ENCODE assay signal across 24 cellular contexts in the genomic region with DNA sequence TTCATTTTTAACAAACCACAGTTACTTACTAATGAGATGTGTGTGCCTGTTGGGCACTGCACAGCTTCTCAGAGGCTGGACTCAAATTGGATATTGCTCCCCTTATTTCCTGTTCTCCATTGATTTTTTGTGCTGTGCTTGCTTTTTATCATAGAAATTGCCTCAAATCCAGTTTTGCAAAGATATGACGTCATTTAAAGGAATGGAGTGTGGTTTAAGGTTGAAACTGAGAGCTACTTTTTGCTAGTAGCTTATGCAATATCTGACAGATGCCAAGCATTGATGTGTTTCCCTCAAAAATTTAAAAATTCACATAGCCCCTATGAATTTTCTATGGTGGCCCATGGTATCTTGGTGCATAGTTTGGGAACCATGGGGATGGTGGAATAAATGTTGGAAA. TPM values are rescaled to one million over a fixed set of nuclear protein-coding genes. Genes with fewer than 3 reads are reported as not detected.
DNase-seq lines count a peak whose midpoint lies in the region; ATAC-seq, FAIRE-seq and TF ChIP-seq lines count a peak whose summit lies in the region.
"Had no signal": no experiment of that assay in that cellular context is flagged by ENCODE, and none has a peak within 500 bp of the region (broad histone marks: within the 10 kb centered on the region; RNA-seq: fewer than 3 reads in every experiment).

No MANE protein-coding gene starts in this region.

- H3K27me3 Mint-ChIP-seq in glutamatergic neuron (ENCODE audit: unreplicated experiment) (peaks cover 8% of the 10 kb centered on the region), T-helper 17 cell (peaks cover 32% of the 10 kb centered on the region)
- H3K27me3 Mint-ChIP-seq: brain had no signal

- peak; percentile 78 for DNase-seq in AG10803 (ENCODE audit: low read depth)
- DNase-seq in IMR-90 = peak; percentile 52
- peak; percentile 47 for DNase-seq in astrocyte of the hippocampus (ENCODE audit: low read depth, low spot score)
- DNase-seq in glutamatergic neuron = no peak
- no peak for DNase-seq in RCC 7860 (ENCODE audit: low spot score)
- DNase-seq in T-helper 17 cell = no peak
- no peak for DNase-seq in DMS114 treated with DMSO at 0.1 percent for 48 hours (lab: John Stamatoyannopoulos, UW; ENCODE audit: unreplicated experiment)
- DNase-seq: activated CD4-positive, alpha-beta T cell treated with anti-CD3 and anti-CD28 coated beads, Interleukin-2, amount 50 U/mL, for 1 hour; activated naive CD8-positive, alpha-beta T cell treated with anti-CD3 and anti-CD28 coated beads for 36 hours; CD4-positive, alpha-beta T cell; colonic mucosa; effector memory CD8-positive, alpha-beta T cell; kidney; natural killer cell; NCI-H2029 treated with DMSO at 0.1 percent for 48 hours; NCI-H2227 treated with DMSO at 0.1 percent for 48 hours; NCI-H69 had no signal

- H3K56ac ChIP-seq in IMR-90 (ENCODE audit: extremely low read depth, insufficient read depth, low read length) = no peak overlapping the region

- no peak overlapping the region for H3K18ac ChIP-seq in IMR-90 (ENCODE audit: low read depth, low read length)

- H2BK120ac ChIP-seq in IMR-90 (ENCODE audit: low read depth, low read length) = no peak overlapping the region

- POLR2A ChIA-PET in IMR-90 (lab: Charles Lee; ENCODE audit: unreplicated experiment) = no interaction called here

- no peak overlapping the region for H2BK15ac ChIP-seq in IMR-90 (ENCODE audit: low read depth, low read length)

- ATAC-seq in IMR-90 (ENCODE audit: low read depth) = no peak
- no peak for ATAC-seq in T-helper 17 cell
- ATAC-seq in HG02759 (IDR thresholded peaks at IDR 0.05; ENCODE audit: unreplicated experiment) = no peak
- ATAC-seq: effector memory CD8-positive, alpha-beta T cell; natural killer cell; SK-N-SH treated with all-trans-retinoic acid at 6 μM for 48 hours; stimulated activated effector memory CD8-positive, alpha-beta T cell treated with anti-CD3 and anti-CD28 coated beads, Interleukin-12 subunit alpha, Interleukin-12 subunit beta, amount 100 ng/mL, for 72 hours; WTC11 had no signal

- H2AK9ac ChIP-seq in IMR-90 (replicated peaks; ENCODE audit: low read depth, low read length, poor library complexity) = no peak overlapping the region

- H3K79me1 ChIP-seq in IMR-90 (ENCODE audit: low read depth in 1 of 2, low read length in 2 of 2) = no peaks in the 10 kb centered on the region

- H3K4me1 Mint-ChIP-seq in glutamatergic neuron (ENCODE audit: low read depth, unreplicated experiment) (peaks cover 64% of the 10 kb centered on the region), T-helper 17 cell (no peaks in the 10 kb centered on the region)
- H3K4me1 Mint-ChIP-seq: activated naive CD8-positive, alpha-beta T cell treated with anti-CD3 and anti-CD28 coated beads for 36 hours; natural killer cell; stimulated activated effector memory CD8-positive, alpha-beta T cell treated with anti-CD3 and anti-CD28 coated beads, Interleukin-12 subunit alpha, Interleukin-12 subunit beta, amount 100 ng/mL, for 72 hours had no signal

- H3K36me3 Mint-ChIP-seq in glutamatergic neuron (ENCODE audit: unreplicated experiment) (peaks cover 5% of the 10 kb centered on the region), T-helper 17 cell (ENCODE audit: low read depth) (no peaks in the 10 kb centered on the region)
- H3K36me3 Mint-ChIP-seq: activated naive CD8-positive, alpha-beta T cell treated with anti-CD3 and anti-CD28 coated beads for 36 hours; natural killer cell; stimulated activated effector memory CD8-positive, alpha-beta T cell treated with anti-CD3 and anti-CD28 coated beads, Interleukin-12 subunit alpha, Interleukin-12 subunit beta, amount 100 ng/mL, for 72 hours had no signal

- in situ Hi-C loops in IMR-90 (cut with MboI; ENCODE audit: low sequenced_read_pairs) = no loop called here

- no peaks in the 10 kb centered on the region; the same call in 1 of the 2 replicates for H3K9me1 ChIP-seq in IMR-90 (ENCODE audit: insufficient read depth, low read length)

- no peak overlapping the region for H3K4me2 ChIP-seq in IMR-90 (ENCODE audit: low read depth, low read length)

- intact Hi-C loops in IMR-90 (cut with micrococcal nuclease) = no loop called here

- peaks cover 22% of the 10 kb centered on the region for H3K27me3 ChIP-seq in IMR-90 (ENCODE audit: control insufficient read depth, insufficient read depth, low read length)
- H3K27me3 ChIP-seq: colonic mucosa, vagina had no signal

- dilution Hi-C loops in IMR-90 (cut with HindIII; ENCODE audit: low sequenced_read_pairs, unreplicated experiment) = no loop called here

- no peak overlapping the region for H2BK20ac ChIP-seq in IMR-90 (ENCODE audit: low read depth, low read length)

- WGBS in IMR-90 (ENCODE audit: extremely low coverage in 2 of 2, insufficient read length in 1 of 2), 2 experiments = no CpG with 5 or more reads among the region's 1 CpG

- FAIRE-seq in RCC 7860 (lab: Jason Lieb, UNC) = no peak
- FAIRE-seq: kidney had no signal

- H3K4me3 Mint-ChIP-seq in glutamatergic neuron (ENCODE audit: unreplicated experiment) (peak overlapping the region; percentile 78), T-helper 17 cell (no peak overlapping the region)
- H3K4me3 Mint-ChIP-seq: activated naive CD8-positive, alpha-beta T cell treated with anti-CD3 and anti-CD28 coated beads for 36 hours; brain; CD4-positive, alpha-beta T cell; effector memory CD8-positive, alpha-beta T cell; natural killer cell; stimulated activated effector memory CD8-positive, alpha-beta T cell treated with anti-CD3 and anti-CD28 coated beads, Interleukin-12 subunit alpha, Interleukin-12 subunit beta, amount 100 ng/mL, for 72 hours; WTC11 had no signal

- H4K91ac ChIP-seq in IMR-90 (ENCODE audit: insufficient read depth, low read depth, low read length) = no peak overlapping the region

- no peak overlapping the region for H3K27ac ChIP-seq in IMR-90 (ENCODE audit: insufficient read depth, low read length)
- H3K27ac ChIP-seq: colonic mucosa, RWPE1, vagina had no signal

- H3K9me3 Mint-ChIP-seq in glutamatergic neuron (ENCODE audit: unreplicated experiment) = peaks cover 14% of the 10 kb centered on the region
- H3K9me3 Mint-ChIP-seq: activated naive CD8-positive, alpha-beta T cell treated with anti-CD3 and anti-CD28 coated beads for 36 hours; CD4-positive, alpha-beta T cell; effector memory CD8-positive, alpha-beta T cell; natural killer cell; stimulated activated effector memory CD8-positive, alpha-beta T cell treated with anti-CD3 and anti-CD28 coated beads, Interleukin-12 subunit alpha, Interleukin-12 subunit beta, amount 100 ng/mL, for 72 hours had no signal

- no peaks in the 10 kb centered on the region for H3K36me3 ChIP-seq in IMR-90 (ENCODE audit: control insufficient read depth, insufficient read depth, low read length)
- H3K36me3 ChIP-seq: colonic mucosa, vagina had no signal

- no peak overlapping the region for H2AK5ac ChIP-seq in IMR-90 (ENCODE audit: low read depth, low read length)

- H4K20me1 ChIP-seq in IMR-90 (ENCODE audit: insufficient read depth, low read length) = 0 out of 2 replicates have a peak, but pooled peaks cover 5% of the 10 kb centered on the region

- H3K23ac ChIP-seq in IMR-90 (ENCODE audit: low read depth, low read length) = no peak overlapping the region

- TF ChIP-seq POLR2A in IMR-90 (IDR thresholded peaks at IDR 0.05; ENCODE audit: low read depth, low read length) = no peak

- BruUV-seq in IMR-90 (replicated peaks; lab: Mats Ljungman, UMichigan) = no TSS peak

- no peak overlapping the region for H4K5ac ChIP-seq in IMR-90 (ENCODE audit: low read depth, low read length)

- H2BK5ac ChIP-seq in IMR-90 (ENCODE audit: low read depth, low read length, poor library complexity, severe bottlenecking) = no peak overlapping the region

- H3K4me1 ChIP-seq in IMR-90 (ENCODE audit: control insufficient read depth, insufficient read depth, low read length) = peaks cover 11% of the 10 kb centered on the region; the same call in 1 of the 2 replicates
- H3K4me1 ChIP-seq: colonic mucosa had no signal

- TF ChIP-seq RAD21 in IMR-90 (IDR thresholded peaks at IDR 0.05; ENCODE audit: low read length) = no peak

- CTCF ChIA-PET in IMR-90 (lab: Yijun Ruan, JAX) = no interaction called here

- TF ChIP-seq CTCF in AG10803 (conservative IDR thresholded peaks at IDR 0.05; ENCODE audit: low read length) (no peak), IMR-90 (conservative IDR thresholded peaks at IDR 0.05; ENCODE audit: low read depth, low read length) (no peak), glutamatergic neuron (IDR thresholded peaks at IDR 0.05; ENCODE audit: partially characterized antibody, unreplicated experiment) (no peak)

- peak overlapping the region; percentile 69 for H3K27ac Mint-ChIP-seq in glutamatergic neuron (ENCODE audit: unreplicated experiment)
- H3K27ac Mint-ChIP-seq in T-helper 17 cell = no peak overlapping the region
- H3K27ac Mint-ChIP-seq: activated naive CD8-positive, alpha-beta T cell treated with anti-CD3 and anti-CD28 coated beads for 36 hours; brain; CD4-positive, alpha-beta T cell; effector memory CD8-positive, alpha-beta T cell; natural killer cell; stimulated activated effector memory CD8-positive, alpha-beta T cell treated with anti-CD3 and anti-CD28 coated beads, Interleukin-12 subunit alpha, Interleukin-12 subunit beta, amount 100 ng/mL, for 72 hours; WTC11 had no signal

- H3K9ac ChIP-seq in IMR-90 (ENCODE audit: low read depth, low read length) = no peak overlapping the region

- no peak overlapping the region for H3K14ac ChIP-seq in IMR-90 (replicated peaks; ENCODE audit: low read depth, low read length)

- H3K4ac ChIP-seq in IMR-90 (ENCODE audit: low read depth, low read length) = no peak overlapping the region

- no peaks in the 10 kb centered on the region for H3K9me3 ChIP-seq in IMR-90 (ENCODE audit: control insufficient read depth, insufficient read depth, low read length)
- no peaks in the 10 kb centered on the region for H3K9me3 ChIP-seq in T-helper 17 cell (ENCODE audit: control insufficient read depth, low read length, poor library complexity, severe bottlenecking)
- H3K9me3 ChIP-seq: colonic mucosa, vagina had no signal

- no peak overlapping the region for H2AFZ ChIP-seq in IMR-90 (replicated peaks; ENCODE audit: low read length, poor library complexity)

- no peak overlapping the region for H4K8ac ChIP-seq in IMR-90 (ENCODE audit: low read depth in 2 of 2, low read length in 2 of 2)

- no peak overlapping the region for H3K4me3 ChIP-seq in AG10803 (ENCODE audit: low read length)
- no peak overlapping the region for H3K4me3 ChIP-seq in IMR-90 (ENCODE audit: insufficient read depth, low read depth, low read length)
- H3K4me3 ChIP-seq: colonic mucosa, vagina had no signal

TF ChIP-seq in IMR-90, 13 proteins besides CTCF, POLR2A, EP300 and RAD21 (continues in another document):
- TF ChIP-seq CEBPB (IDR thresholded peaks at IDR 0.05; ENCODE audit: low read depth, low read length) (peak; percentile 67), BHLHE40 (IDR thresholded peaks at IDR 0.05; ENCODE audit: low read depth, low read length) (no peak)

RNA-seq across cellular contexts. Expression of gene KALRN, which starts 26.4 kb away (rescaled TPM):
- total RNA-seq in IMR-90 (2012; rRNA removed) (4.7 and 7.7 TPM in 2 replicates), glutamatergic neuron (ENCODE audit: unreplicated experiment) (867 TPM), T-helper 17 cell (1 to 10 TPM; 4.9 to 5.9 TPM)
- 2.8 and 3.2 TPM in 2 replicates for polyA plus RNA-seq in IMR-90 (2012; rRNA removed)
- 2.3 and 3.5 TPM in 2 replicates for polyA plus RNA-seq in IMR-90 (2012; cell fraction: cytosol; rRNA removed)
- polyA plus RNA-seq in IMR-90 (2012; cell fraction: nucleus; rRNA removed; ENCODE audit: low replicate concordance) = 5.3 and 7.1 TPM in 2 replicates

Comparison
In these comparisons a context has a peak if more than half of its experiments do, and no peak if none do; other contexts are left out.
1. DNase-seq: peak in AG10803 (single experiment), IMR-90 (single experiment) and astrocyte of the hippocampus (single experiment); none in glutamatergic neuron (single experiment), RCC 7860 (single experiment), T-helper 17 cell (0 of 3) and DMS114 treated with DMSO at 0.1 percent for 48 hours (single experiment).
2. RNA of gene KALRN, which starts 26.4 kb away (total RNA-seq): 867 TPM in glutamatergic neuron (single experiment); 4.7 to 7.7 TPM in IMR-90 and 4.9 to 5.9 TPM in T-helper 17 cell; every median in the first group is over 10 times any median in the second.